In the genomic region with DNA sequence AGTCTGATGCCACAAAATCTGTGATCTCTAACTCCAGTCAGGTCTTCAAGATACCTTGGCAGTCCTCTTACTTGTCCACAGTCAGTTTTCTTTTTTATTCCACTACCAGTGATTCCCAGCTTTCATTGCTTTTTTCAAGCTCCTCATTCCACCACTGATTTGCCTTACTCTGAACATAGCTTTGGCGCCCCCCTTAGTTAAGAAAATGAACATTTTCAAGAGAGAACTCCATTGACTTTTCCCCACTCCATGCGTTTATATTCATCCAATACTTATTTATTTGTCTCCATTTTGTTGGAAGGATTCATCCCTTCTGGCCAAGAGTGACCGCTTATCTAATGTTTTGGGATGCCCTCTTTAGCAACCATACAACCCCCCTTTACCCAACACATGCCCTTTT, we compare ENCODE assay signal across 8 cellular contexts. TPM values are rescaled to one million over a fixed set of nuclear protein-coding genes. Genes with fewer than 3 reads are reported as not detected.
A peak's percentile ranks its signal among the peaks of the same experiment; 100 is the strongest.
DNase-seq lines count a peak whose midpoint lies in the region; ATAC-seq and TF ChIP-seq lines count a peak whose summit lies in the region.

No MANE protein-coding gene starts in this region.

- no peaks in the 10 kb centered on the region for H3K36me3 ChIP-seq in KMS-11 (ENCODE audit: insufficient read depth)

- intact Hi-C loops in left colon (cut with DNase I, micrococcal nuclease) = loop anchor here (10.0 kb wide), 1 partner anchor 240 kb away; no protein-coding TSS in a partner anchor

- no peak overlapping the region for H3K27ac ChIP-seq in KMS-11
- no peak overlapping the region for H3K27ac ChIP-seq in VCaP

- peaks cover 27% of the 10 kb centered on the region for H3K4me1 ChIP-seq in KMS-11 (ENCODE audit: low read depth, poor library complexity, severe bottlenecking)

- DNase-seq in DMS114 treated with DMSO at 0.1 percent for 48 hours (lab: John Stamatoyannopoulos, UW; ENCODE audit: unreplicated experiment) (peak; percentile 7), lung microvascular endothelial cell (ENCODE audit: low read depth in 2 of 2) (peak; percentile 32 to 47), DMS153 (lab: John Stamatoyannopoulos, UW) (no peak), left colon (no peak)
- DNase-seq in activated naive CD4-positive, alpha-beta T cell treated with anti-CD3 and anti-CD28 coated beads, Interleukin-2, amount 50 U/mL, for 16 hours = no peak

- no peaks in the 10 kb centered on the region for H3K27me3 ChIP-seq in KMS-11 (ENCODE audit: insufficient read depth, low read depth)

- TF ChIP-seq CTCF in KMS-11 (conservative IDR thresholded peaks at IDR 0.05; ENCODE audit: low read depth, low read length) (peak; percentile 70), VCaP (conservative IDR thresholded peaks at IDR 0.05) (peak; percentile 35)

- H4K20me1 ChIP-seq in KMS-11 (ENCODE audit: insufficient read depth) = no peaks in the 10 kb centered on the region

- no peaks in the 10 kb centered on the region for H3K79me2 ChIP-seq in KMS-11 (ENCODE audit: insufficient read depth, low read depth)

- H3K4me2 ChIP-seq in KMS-11 = no peak overlapping the region

- no peak overlapping the region for H3K4me3 ChIP-seq in KMS-11 (IDR thresholded peaks at IDR 0.05; ENCODE audit: insufficient read depth, low read depth, low read length)

- H2AFZ ChIP-seq in KMS-11 (ENCODE audit: low read depth) = no peak overlapping the region

- H3K9ac ChIP-seq in KMS-11 = no peak overlapping the region

- ATAC-seq in left colon (no peak), HG03460 (IDR thresholded peaks at IDR 0.05; ENCODE audit: unreplicated experiment) (no peak)

RNA-seq across cellular contexts. Expression of gene IPO9, which starts 33.9 kb away (rescaled TPM):
- total RNA-seq in lung microvascular endothelial cell = 15.7 and 17.0 TPM in 2 replicates
- total RNA-seq in left colon = 10 to 100 TPM; 22.0 to 24.3 TPM

Comparison
In these comparisons a context has a peak if more than half of its experiments do, and no peak if none do; other contexts are left out.
1. DNase-seq: peak in DMS114 treated with DMSO at 0.1 percent for 48 hours (single experiment) and lung microvascular endothelial cell (2 of 2); none in DMS153 (single experiment), activated naive CD4-positive, alpha-beta T cell treated with anti-CD3 and anti-CD28 coated beads, Interleukin-2, amount 50 U/mL, for 16 hours (single experiment) and left colon (0 of 2).